Comparison of ENCODE assay signal across 15 cellular contexts in the genomic region with DNA sequence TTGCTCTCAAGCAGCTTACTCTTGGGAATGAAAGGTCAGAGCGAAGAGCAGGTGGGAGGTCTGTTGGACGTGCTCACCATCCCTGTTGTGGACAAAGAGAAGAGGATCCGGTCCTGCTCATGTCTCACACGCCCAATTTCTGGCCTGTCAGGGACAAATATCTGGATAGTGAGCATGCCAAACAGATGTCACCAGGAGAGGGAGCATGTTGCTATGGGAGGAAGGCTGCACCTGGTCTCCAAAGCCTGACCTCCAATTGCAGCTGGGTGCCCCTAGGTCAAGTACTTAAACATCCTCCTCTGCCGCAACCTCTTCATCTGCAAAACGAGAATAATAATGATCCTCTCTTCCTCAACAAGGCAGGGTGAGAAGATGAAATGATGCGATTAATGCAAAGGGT. TPM values are rescaled to one million over a fixed set of nuclear protein-coding genes. Genes with fewer than 3 reads are reported as not detected.
DNase-seq lines count a peak whose midpoint lies in the region; ATAC-seq, FAIRE-seq and TF ChIP-seq lines count a peak whose summit lies in the region.
"Had no signal": no experiment of that assay in that cellular context is flagged by ENCODE, and none has a peak within 500 bp of the region (broad histone marks: within the 10 kb centered on the region; RNA-seq: fewer than 3 reads in every experiment).

No MANE protein-coding gene starts in this region.

- WGBS in IMR-90 (ENCODE audit: extremely low coverage in 2 of 2, insufficient read length in 1 of 2), 2 experiments, result no CpG with 5 or more reads among the region's 7 CpGs
- WGBS in small intestine, 3 donors, result 64 to 74% (median 66%) methylated on average over 7 of the region's 7 CpGs

- no peak overlapping the region for H2BK15ac ChIP-seq in IMR-90 (ENCODE audit: low read depth, low read length)

- no peak overlapping the region for H3K23ac ChIP-seq in IMR-90 (ENCODE audit: low read depth, low read length)

- TF ChIP-seq POLR2A in IMR-90 (IDR thresholded peaks at IDR 0.05; ENCODE audit: low read depth, low read length), result no peak

- peak; percentile 35 for DNase-seq in DMS53 treated with DMSO at 0.1 percent for 48 hours (lab: John Stamatoyannopoulos, UW; ENCODE audit: unreplicated experiment)
- no peak for DNase-seq in IMR-90
- DNase-seq in SHP77 (lab: John Stamatoyannopoulos, UW), result peak; percentile 46 to 61
- DNase-seq in foreskin keratinocyte, result no peak
- no peak for DNase-seq in small intestine
- no peak for DNase-seq in HEK293T (ENCODE audit: extremely low spot score)
- DNase-seq in omental fat pad (ENCODE audit: low spot score), result no peak
- DNase-seq: activated CD8-positive, alpha-beta memory T cell treated with anti-CD3 and anti-CD28 coated beads for 24 hours; adrenal gland; left colon; NCI-H2171 treated with DMSO at 0.1 percent for 48 hours had no signal

- H2AK5ac ChIP-seq in IMR-90 (ENCODE audit: low read depth, low read length), result no peak overlapping the region

- H3K79me1 ChIP-seq in IMR-90 (ENCODE audit: low read depth in 1 of 2, low read length in 2 of 2), result no peaks in the 10 kb centered on the region

- no peak overlapping the region for H4K8ac ChIP-seq in IMR-90 (ENCODE audit: low read depth in 2 of 2, low read length in 2 of 2)

- no peak overlapping the region for H2BK20ac ChIP-seq in IMR-90 (ENCODE audit: low read depth, low read length)

- H3K4me1 ChIP-seq in IMR-90 (ENCODE audit: control insufficient read depth, insufficient read depth, low read length) (no peaks in the 10 kb centered on the region), foreskin keratinocyte (no peaks in the 10 kb centered on the region), small intestine (ENCODE audit: control insufficient read depth in 2 of 2, insufficient read depth in 1 of 2, low read depth in 1 of 2, low read length in 1 of 2) (no peaks in the 10 kb centered on the region)
- H3K4me1 ChIP-seq: Caco-2 had no signal

- ATAC-seq in IMR-90 (ENCODE audit: low read depth) (no peak), foreskin keratinocyte (no peak), HG03571 (IDR thresholded peaks at IDR 0.05; ENCODE audit: unreplicated experiment) (no peak), omental fat pad (ENCODE audit: low FRiP score) (no peak)
- ATAC-seq: left colon had no signal

- TF ChIP-seq CTCF in IMR-90 (conservative IDR thresholded peaks at IDR 0.05; ENCODE audit: low read depth, low read length) (0 out of 2 replicates have a peak, but pooled peaks have one; percentile 20), foreskin keratinocyte (conservative IDR thresholded peaks at IDR 0.05) (peak; percentile 34), omental fat pad (IDR thresholded peaks at IDR 0.05) (no peak)

- CTCF ChIA-PET in IMR-90 (lab: Yijun Ruan, JAX), result no interaction called here
- CTCF ChIA-PET in HEK293T (lab: Yijun Ruan, JAX), result no interaction called here

- no TSS peak for BruUV-seq in IMR-90 (replicated peaks; lab: Mats Ljungman, UMichigan)

- intact Hi-C loops in IMR-90 (cut with micrococcal nuclease), result loop anchor here (5.0 kb wide), 1 partner anchor 817 kb away; no protein-coding TSS in a partner anchor

- no peak overlapping the region for H3K4me2 ChIP-seq in IMR-90 (ENCODE audit: low read depth, low read length)

- H3K4ac ChIP-seq in IMR-90 (ENCODE audit: low read depth, low read length), result no peak overlapping the region

- no peak; the same call in 1 of the 2 replicates for TF ChIP-seq RAD21 in IMR-90 (IDR thresholded peaks at IDR 0.05; ENCODE audit: low read length)

- dilution Hi-C loops in IMR-90 (cut with HindIII; ENCODE audit: low sequenced_read_pairs, unreplicated experiment), result no loop called here

- no peak overlapping the region for H3K4me3 ChIP-seq in IMR-90 (ENCODE audit: insufficient read depth, low read depth, low read length)
- no peak overlapping the region for H3K4me3 ChIP-seq in small intestine (ENCODE audit: low read depth in 1 of 2, low read length in 2 of 2)
- H3K4me3 ChIP-seq: adrenal gland, esophagus muscularis mucosa had no signal

- FAIRE-seq in small intestine (lab: Jason Lieb, UNC), result no peak

- no peak overlapping the region for H3K56ac ChIP-seq in IMR-90 (ENCODE audit: extremely low read depth, insufficient read depth, low read length)

- no peak overlapping the region for H3K14ac ChIP-seq in IMR-90 (replicated peaks; ENCODE audit: low read depth, low read length)

- no peak overlapping the region for H3K9ac ChIP-seq in IMR-90 (ENCODE audit: low read depth, low read length)

- H3K36me3 ChIP-seq in IMR-90 (ENCODE audit: control insufficient read depth, insufficient read depth, low read length) (no peaks in the 10 kb centered on the region), small intestine (ENCODE audit: control insufficient read depth in 2 of 2, insufficient read depth in 2 of 2, low read length in 2 of 2) (no peaks in the 10 kb centered on the region)
- H3K36me3 ChIP-seq: adrenal gland, esophagus muscularis mucosa had no signal

- H3K9me1 ChIP-seq in IMR-90 (ENCODE audit: insufficient read depth, low read length), result 0 out of 2 replicates have a peak, but pooled peaks cover 2% of the 10 kb centered on the region

- no peak overlapping the region for H3K27ac ChIP-seq in IMR-90 (ENCODE audit: insufficient read depth, low read length)
- H3K27ac ChIP-seq in foreskin keratinocyte, result no peak overlapping the region
- no peak overlapping the region for H3K27ac ChIP-seq in small intestine (ENCODE audit: low read depth in 1 of 2, low read length in 1 of 2)
- H3K27ac ChIP-seq: adrenal gland, esophagus muscularis mucosa had no signal

- POLR2A ChIA-PET in IMR-90 (lab: Charles Lee; ENCODE audit: unreplicated experiment), result no interaction called here
- POLR2A ChIA-PET in HEK293T (lab: Yijun Ruan, JAX), result no interaction called here

- no peaks in the 10 kb centered on the region for H3K9me3 ChIP-seq in IMR-90 (ENCODE audit: control insufficient read depth, insufficient read depth, low read length)
- H3K9me3 ChIP-seq in small intestine (ENCODE audit: control insufficient read depth, low read depth), result no peaks in the 10 kb centered on the region
- H3K9me3 ChIP-seq: adrenal gland, Caco-2 had no signal

- H2BK120ac ChIP-seq in IMR-90 (ENCODE audit: low read depth, low read length), result no peak overlapping the region

- in situ Hi-C loops in IMR-90 (cut with MboI; ENCODE audit: low sequenced_read_pairs), result loop anchor here (5.0 to 25.0 kb wide), 3 partner anchors 237 to 817 kb away; no protein-coding TSS in a partner anchor

- H2AK9ac ChIP-seq in IMR-90 (replicated peaks; ENCODE audit: low read depth, low read length, poor library complexity), result no peak overlapping the region

- no peak overlapping the region for H4K91ac ChIP-seq in IMR-90 (ENCODE audit: insufficient read depth, low read depth, low read length)

- H3K27me3 ChIP-seq in IMR-90 (ENCODE audit: control insufficient read depth, insufficient read depth, low read length) (peaks cover 7% of the 10 kb centered on the region), foreskin keratinocyte (peaks cover 48% of the 10 kb centered on the region), small intestine (ENCODE audit: control insufficient read depth in 2 of 2, insufficient read depth in 2 of 2, low read length in 2 of 2) (peaks cover 0 to 14% of the 10 kb centered on the region in 2 donors)
- H3K27me3 ChIP-seq: adrenal gland had no signal

- no peak overlapping the region for H2AFZ ChIP-seq in IMR-90 (replicated peaks; ENCODE audit: low read length, poor library complexity)

- no peak overlapping the region for H2BK5ac ChIP-seq in IMR-90 (ENCODE audit: low read depth, low read length, poor library complexity, severe bottlenecking)

- H4K5ac ChIP-seq in IMR-90 (ENCODE audit: low read depth, low read length), result no peak overlapping the region

- no peaks in the 10 kb centered on the region for H4K20me1 ChIP-seq in IMR-90 (ENCODE audit: insufficient read depth, low read length)

- H3K18ac ChIP-seq in IMR-90 (ENCODE audit: low read depth, low read length), result no peak overlapping the region

TF ChIP-seq in IMR-90, 13 proteins besides CTCF, POLR2A, EP300 and RAD21 (continues in another document):
- no peak for TF ChIP-seq SMC3 (IDR thresholded peaks at IDR 0.05; ENCODE audit: low read depth, low read length)
- TF ChIP-seq, protein P1, sequence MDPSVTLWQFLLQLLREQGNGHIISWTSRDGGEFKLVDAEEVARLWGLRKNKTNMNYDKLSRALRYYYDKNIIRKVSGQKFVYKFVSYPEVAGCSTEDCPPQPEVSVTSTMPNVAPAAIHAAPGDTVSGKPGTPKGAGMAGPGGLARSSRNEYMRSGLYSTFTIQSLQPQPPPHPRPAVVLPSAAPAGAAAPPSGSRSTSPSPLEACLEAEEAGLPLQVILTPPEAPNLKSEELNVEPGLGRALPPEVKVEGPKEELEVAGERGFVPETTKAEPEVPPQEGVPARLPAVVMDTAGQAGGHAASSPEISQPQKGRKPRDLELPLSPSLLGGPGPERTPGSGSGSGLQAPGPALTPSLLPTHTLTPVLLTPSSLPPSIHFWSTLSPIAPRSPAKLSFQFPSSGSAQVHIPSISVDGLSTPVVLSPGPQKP (IDR thresholded peaks at IDR 0.05; ENCODE audit: borderline replicate concordance, low read depth, low read length), result no peak
- no peak for TF ChIP-seq NFE2L2 (IDR thresholded peaks at IDR 0.05; ENCODE audit: low read depth, low read length)
- TF ChIP-seq MXI1 (IDR thresholded peaks at IDR 0.05; ENCODE audit: borderline replicate concordance, low read depth, low read length), result no peak

TF ChIP-seq in HEK293T, 16 proteins besides CTCF, POLR2A, EP300 and RAD21 (continues in another document):
- TF ChIP-seq FOXK2 (IDR thresholded peaks at IDR 0.05) (no peak), NFRKB (IDR thresholded peaks at IDR 0.05) (no peak), FOXA1 (IDR thresholded peaks at IDR 0.05) (no peak), ARNT (IDR thresholded peaks at IDR 0.05) (no peak), TARDBP (IDR thresholded peaks at IDR 0.05) (no peak), LEF1 (IDR thresholded peaks at IDR 0.05; ENCODE audit: borderline replicate concordance) (no peak), ELF4 (IDR thresholded peaks at IDR 0.05) (no peak), CTBP1 (IDR thresholded peaks at IDR 0.05; ENCODE audit: borderline replicate concordance) (no peak), HDGF (IDR thresholded peaks at IDR 0.05; ENCODE audit: borderline replicate concordance) (no peak), ZNF384 (IDR thresholded peaks at IDR 0.05) (no peak), FOXM1 (IDR thresholded peaks at IDR 0.05; ENCODE audit: borderline replicate concordance) (no peak), SUZ12 (IDR thresholded peaks at IDR 0.05) (no peak), L3MBTL2 (conservative IDR thresholded peaks at IDR 0.05) (no peak)

RNA-seq across cellular contexts. Expression of a gene that starts 53.4 kb away (rescaled TPM):
- total RNA-seq in IMR-90 (2012; rRNA removed), result not detected in 2 replicates
- polyA plus RNA-seq in IMR-90 (2012; rRNA removed), result 0.02 TPM in 1 of 2 replicates, not detected in the other
- polyA plus RNA-seq in IMR-90 (2012; cell fraction: cytosol; rRNA removed), result 0.01 TPM in 1 of 2 replicates, not detected in the other
- 0.05 TPM in 1 of 2 replicates, not detected in the other for polyA plus RNA-seq in IMR-90 (2012; cell fraction: nucleus; rRNA removed; ENCODE audit: low replicate concordance)
- total RNA-seq in foreskin keratinocyte, result not detected in 2 replicates
- not detected in 2 replicates for polyA plus RNA-seq in foreskin keratinocyte
- under 1 TPM in 1 of 3 donors, not detected in 2; 0.03 TPM for polyA plus RNA-seq in small intestine
- not detected for total RNA-seq in omental fat pad
- total RNA-seq: adrenal gland, esophagus muscularis mucosa, ureter had no signal

Comparison
In these comparisons a context has a peak if more than half of its experiments do, and no peak if none do; other contexts are left out.
1. DNase-seq: peak in DMS53 treated with DMSO at 0.1 percent for 48 hours (single experiment) and SHP77 (2 of 2); none in IMR-90 (single experiment), foreskin keratinocyte (0 of 2), small intestine (single experiment), HEK293T (single experiment) and omental fat pad (single experiment).
2. CTCF ChIP-seq: peak in IMR-90 (single experiment) and foreskin keratinocyte (single experiment); none in omental fat pad (0 of 3).